1 cellular context compared by ENCODE assay signal in genomic region chr11:70544067-70544773, GRCh38.
TF ChIP-seq lines count a peak whose summit lies in the region.

No MANE protein-coding gene starts in this region.

TF ChIP-seq in HEK293, 187 proteins besides CTCF, POLR2A, EP300 and RAD21 (continued from another document):
- TF ChIP-seq ZNF280D (tag by site-specific recombination; IDR thresholded peaks at IDR 0.05), result no peak
